In the genomic region with DNA sequence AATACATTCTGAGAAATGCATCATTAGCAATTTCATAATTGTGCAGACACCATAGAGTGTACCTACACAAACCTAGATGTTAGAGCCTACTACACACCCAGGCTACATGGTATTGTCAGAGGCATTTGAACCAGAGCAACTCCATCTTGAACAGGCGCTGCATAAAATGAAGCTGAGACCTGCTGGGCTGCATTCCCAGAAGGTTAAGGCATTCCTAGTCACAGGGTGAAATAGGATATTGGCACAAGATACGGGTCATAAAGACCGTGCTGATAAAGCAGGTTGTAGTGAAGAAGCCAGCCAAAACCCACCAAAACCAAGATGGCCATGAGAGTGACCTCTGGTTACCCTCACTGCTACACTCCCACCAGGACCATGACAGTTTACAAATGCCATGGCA, we compare ENCODE assay signal across 19 cellular contexts.
DNase-seq lines count a peak whose midpoint lies in the region; FAIRE-seq and TF ChIP-seq lines count a peak whose summit lies in the region.
"Had no signal": no experiment of that assay in that cellular context is flagged by ENCODE, and none has a peak within 500 bp of the region (broad histone marks: within the 10 kb centered on the region; RNA-seq: fewer than 3 reads in every experiment).

No MANE protein-coding gene starts in this region.

- DNase-seq in H9: no peak
- peak; percentile 21 for DNase-seq in bronchial epithelial cell (ENCODE audit: low read depth)
- peak; percentile 59 for DNase-seq in islet precursor cell
- no peak for DNase-seq in urothelium cell line (ENCODE audit: low spot score)
- DNase-seq in epidermal melanocyte (ENCODE audit: insufficient read length, low spot score): no peak
- DNase-seq in NCI-H526 (lab: John Stamatoyannopoulos, UW): no peak
- no peak for DNase-seq in NCI-H748 treated with DMSO at 0.1 percent for 48 hours (lab: John Stamatoyannopoulos, UW)
- DNase-seq: Calu3, HCEC 1CT, NCI-H1092, NCI-H1436, NCI-H187, NCI-H2081 treated with DMSO at 0.1 percent for 48 hours, NCI-H524 treated with DMSO at 0.1 percent for 48 hours, SHP77 had no signal

- peaks cover 2% of the 10 kb centered on the region; the same call in 1 of the 2 replicates for H3K79me2 ChIP-seq in H9 (ENCODE audit: insufficient read depth, low read length)

- H3K27me3 Mint-ChIP-seq in H9 (ENCODE audit: low read depth): no peaks in the 10 kb centered on the region
- H3K27me3 Mint-ChIP-seq: IgD-negative memory B cell had no signal

- TF ChIP-seq CTCF in H9 (conservative IDR thresholded peaks at IDR 0.05): no peak
- TF ChIP-seq CTCF in bronchial epithelial cell (IDR thresholded peaks at IDR 0.05; ENCODE audit: insufficient read depth, low read length, severe bottlenecking): no peak

- H4K91ac ChIP-seq in H9 (ENCODE audit: insufficient read length, low read depth, low read length): no peak overlapping the region

- H2AFZ ChIP-seq in H9 (ENCODE audit: low read length): no peak overlapping the region

- H3K27me3 ChIP-seq in H9 (ENCODE audit: insufficient read depth, low read length) (no peaks in the 10 kb centered on the region), bronchial epithelial cell (ENCODE audit: control insufficient read depth, insufficient read depth, low read length) (no peaks in the 10 kb centered on the region)

- no peak overlapping the region for H3K23ac ChIP-seq in H9 (ENCODE audit: insufficient read length, low read depth, low read length)

- no peak overlapping the region for H2BK20ac ChIP-seq in H9 (ENCODE audit: low read depth, low read length, poor library complexity, severe bottlenecking)

- no peak overlapping the region for H2BK5ac ChIP-seq in H9 (ENCODE audit: insufficient read length, low read length)

- no peaks in the 10 kb centered on the region for H3K79me1 ChIP-seq in H9 (ENCODE audit: insufficient read depth, low read depth, low read length, poor library complexity, severe bottlenecking)

- FAIRE-seq in bronchial epithelial cell (lab: Jason Lieb, UNC) (no peak), urothelium cell line (lab: Jason Lieb, UNC) (peak; percentile 61)
- FAIRE-seq: GM18507 had no signal

- H3K4me1 Mint-ChIP-seq in H9: peaks cover 34 to 45% of the 10 kb centered on the region in 2 experiments
- H3K4me1 Mint-ChIP-seq: IgD-negative memory B cell had no signal

- no peak overlapping the region for H4K8ac ChIP-seq in H9 (replicated peaks; ENCODE audit: insufficient read length, low read depth, low read length)

- no peak overlapping the region for H3K4me3 Mint-ChIP-seq in H9
- H3K4me3 Mint-ChIP-seq: IgD-negative memory B cell had no signal

- peaks cover 10 to 37% (median 22%) of the 10 kb centered on the region in 3 experiments for H3K36me3 Mint-ChIP-seq in H9 (ENCODE audit: insufficient read depth in 1 of 3, low read depth in 3 of 3)

- no peak overlapping the region for H3T11ph ChIP-seq in H9 (ENCODE audit: low read length)

- no peak overlapping the region for H3K4ac ChIP-seq in H9 (ENCODE audit: low read depth, low read length)

- no peaks in the 10 kb centered on the region for H3K23me2 ChIP-seq in H9 (ENCODE audit: insufficient read length, low read depth, low read length, poor library complexity, severe bottlenecking)

- no peak overlapping the region for H2BK120ac ChIP-seq in H9 (ENCODE audit: low read depth, low read length, poor library complexity, severe bottlenecking)

- no peak overlapping the region for H4K5ac ChIP-seq in H9 (ENCODE audit: insufficient read length, low read depth, low read length)

- peaks cover 12% of the 10 kb centered on the region for H3K4me1 ChIP-seq in H9 (ENCODE audit: insufficient read depth, low read length)

- H3K56ac ChIP-seq in H9 (ENCODE audit: insufficient read length, low read depth, low read length): no peak overlapping the region

- H3K9me3 ChIP-seq in H9 (ENCODE audit: control insufficient read depth, low read depth, low read length): no peaks in the 10 kb centered on the region

- H3K27ac Mint-ChIP-seq in H9: peak overlapping the region; percentile 95 to 100 (median 99); a peak in 5 of 7 replicates

- H2BK12ac ChIP-seq in H9 (ENCODE audit: insufficient read length, low read depth, low read length): no peak overlapping the region

- H3K9me3 Mint-ChIP-seq in H9: no peaks in the 10 kb centered on the region; a peak in 1 of 5 replicates
- H3K9me3 Mint-ChIP-seq: IgD-negative memory B cell had no signal

- no peak overlapping the region for H2AK5ac ChIP-seq in H9 (ENCODE audit: insufficient read length, low read length)

- H3K9ac ChIP-seq in H9 (ENCODE audit: extremely low read depth, insufficient read length, low read length): no peak overlapping the region
- H3K9ac ChIP-seq: KMS-11 had no signal

- no peak overlapping the region for H3K14ac ChIP-seq in H9 (ENCODE audit: insufficient read depth, low read length)

- no peaks in the 10 kb centered on the region for H3K36me3 ChIP-seq in bronchial epithelial cell (ENCODE audit: control insufficient read depth, insufficient read depth, low read length)

- no peak overlapping the region for H2BK15ac ChIP-seq in H9 (ENCODE audit: low read depth, low read length)

- no peak overlapping the region for H3K27ac ChIP-seq in H9 (ENCODE audit: insufficient read length, low read depth, low read length)
- H3K27ac ChIP-seq: KMS-11, RWPE1 had no signal

- H3K4me3 ChIP-seq in bronchial epithelial cell (ENCODE audit: low read depth, low read length): no peak overlapping the region

- no CpG with 5 or more reads among the region's 3 CpGs for WGBS in H9 (ENCODE audit: extremely low coverage, insufficient read length, low lambda C conversion rate)

- H4K20me1 ChIP-seq in H9 (ENCODE audit: control insufficient read depth, insufficient read depth, insufficient read length): no peaks in the 10 kb centered on the region

- no peak overlapping the region for H3K4me2 ChIP-seq in H9 (ENCODE audit: insufficient read depth, insufficient read length, low read length)
- H3K4me2 ChIP-seq: KMS-11 had no signal

- H3K18ac ChIP-seq in H9 (ENCODE audit: insufficient read length, low read depth, low read length): no peak overlapping the region

Comparison
In these comparisons a context has a peak if more than half of its experiments do, and no peak if none do; other contexts are left out.
1. DNase-seq: peak in bronchial epithelial cell (single experiment) and islet precursor cell (single experiment); none in H9 (single experiment), urothelium cell line (single experiment), epidermal melanocyte (single experiment), NCI-H526 (0 of 2) and NCI-H748 treated with DMSO at 0.1 percent for 48 hours (single experiment).